In genomic region chr19:21569497-21569870, GRCh38 we compare ENCODE assay signal across 8 cellular contexts.
DNase-seq lines count a peak whose midpoint lies in the region; ATAC-seq, FAIRE-seq and TF ChIP-seq lines count a peak whose summit lies in the region.

No MANE protein-coding gene starts in this region.

- ATAC-seq in DND-41 (ENCODE audit: insufficient read depth, low read depth), result peak; percentile 68
- no peak for ATAC-seq in GM21529 (IDR thresholded peaks at IDR 0.05; ENCODE audit: unreplicated experiment)

- peaks cover 56% of the 10 kb centered on the region for H3K79me2 ChIP-seq in DND-41 (ENCODE audit: insufficient read depth, low read length)

- H3K36me3 ChIP-seq in DND-41 (ENCODE audit: insufficient read depth, low read length) (peaks cover 52% of the 10 kb centered on the region), WERI-Rb-1 (no peaks in the 10 kb centered on the region), esophagus muscularis mucosa (no peaks in the 10 kb centered on the region), skeletal muscle satellite cell (ENCODE audit: insufficient read depth, low read length) (no peaks in the 10 kb centered on the region)

- DNase-seq in DND-41 (peak; percentile 79), WERI-Rb-1 (peak; percentile 33), esophagus muscularis mucosa (ENCODE audit: extremely low spot score) (no peak), NCI-H1694 (lab: John Stamatoyannopoulos, UW) (no peak), AG08395 (ENCODE audit: low spot score) (no peak), D721Med (ENCODE audit: insufficient read length, low spot score) (no peak)

- H4K20me1 ChIP-seq in DND-41 (ENCODE audit: insufficient read depth, low read length), result no peaks in the 10 kb centered on the region

- H3K9me3 ChIP-seq in DND-41 (ENCODE audit: insufficient read depth, low read length, severe bottlenecking) (no peaks in the 10 kb centered on the region), WERI-Rb-1 (ENCODE audit: severe bottlenecking) (peaks cover 3% of the 10 kb centered on the region), esophagus muscularis mucosa (peaks cover 0 to 19% (median 0%) of the 10 kb centered on the region in 4 donors), skeletal muscle satellite cell (replicated peaks; ENCODE audit: low read length) (no peaks in the 10 kb centered on the region)

- peak overlapping the region; percentile 69 for H3K9ac ChIP-seq in DND-41 (ENCODE audit: low read depth, low read length)
- H3K9ac ChIP-seq in skeletal muscle satellite cell (ENCODE audit: low read depth, low read length), result peak overlapping the region; percentile 81

- H3K4me3 ChIP-seq in DND-41 (ENCODE audit: low read depth in 1 of 2, low read length in 2 of 2) (peak overlapping the region in 1 of 2 experiments; percentile 71; a peak in 3 of 4 replicates), WERI-Rb-1 (ENCODE audit: low read depth, low read length) (peak overlapping the region; percentile 22), esophagus muscularis mucosa (peak overlapping the region; percentile 27 to 62 (median 56)), skeletal muscle satellite cell (ENCODE audit: low read length) (peak overlapping the region; percentile 76)

- intact Hi-C loops in esophagus muscularis mucosa (cut with DNase I), result no loop called here

- no peak for TF ChIP-seq EP300 in esophagus muscularis mucosa (IDR thresholded peaks at IDR 0.05)

- TF ChIP-seq POLR2A in esophagus muscularis mucosa (IDR thresholded peaks at IDR 0.05; ENCODE audit: low read depth), result no peak

- H3K27ac ChIP-seq in DND-41 (ENCODE audit: low read length), result peak overlapping the region; percentile 89
- peak overlapping the region; percentile 75 for H3K27ac ChIP-seq in WERI-Rb-1
- peak overlapping the region in 2 of 4 donors; percentile 72 to 74 for H3K27ac ChIP-seq in esophagus muscularis mucosa (replicated peaks in 1 of 4)

- H3K4me2 ChIP-seq in DND-41 (ENCODE audit: insufficient read depth, low read length), result peak overlapping the region; percentile 64
- H3K4me2 ChIP-seq in skeletal muscle satellite cell (ENCODE audit: low read length), result peak overlapping the region; percentile 71

- 48% methylated on average over 16 of the region's 16 CpGs for WGBS in esophagus muscularis mucosa

- peak overlapping the region; percentile 19; the same call in 1 of the 2 replicates for H2AFZ ChIP-seq in DND-41 (ENCODE audit: low read depth, low read length)

- H3K4me1 ChIP-seq in DND-41 (ENCODE audit: insufficient read depth, low read length) (peaks cover 31% of the 10 kb centered on the region), esophagus muscularis mucosa (peaks cover 0 to 11% (median 3%) of the 10 kb centered on the region in 4 donors), skeletal muscle satellite cell (ENCODE audit: control insufficient read depth, insufficient read depth, low read length) (no peaks in the 10 kb centered on the region)

- FAIRE-seq in D721Med (lab: Jason Lieb, UNC), result no peak

- H3K27me3 ChIP-seq in DND-41 (ENCODE audit: insufficient read depth, low read length, poor library complexity) (no peaks in the 10 kb centered on the region), WERI-Rb-1 (ENCODE audit: insufficient read depth, low read depth, severe bottlenecking) (no peaks in the 10 kb centered on the region), esophagus muscularis mucosa (no peaks in the 10 kb centered on the region), skeletal muscle satellite cell (ENCODE audit: control insufficient read depth, insufficient read depth, low read length) (no peaks in the 10 kb centered on the region)

- no peak for TF ChIP-seq CTCF in DND-41 (IDR thresholded peaks at IDR 0.05; ENCODE audit: borderline replicate concordance, extremely low read depth, low read length, poor library complexity, severe bottlenecking)
- TF ChIP-seq CTCF in WERI-Rb-1 (IDR thresholded peaks at IDR 0.05; ENCODE audit: low read depth, low read length), result no peak
- TF ChIP-seq CTCF in esophagus muscularis mucosa (IDR thresholded peaks at IDR 0.05), result no peak
- TF ChIP-seq CTCF in D721Med (IDR thresholded peaks at IDR 0.05; ENCODE audit: insufficient read depth, missing control alignments), result no peak

Comparison
In these comparisons a context has a peak if more than half of its experiments do, and no peak if none do; other contexts are left out.
1. DNase-seq: peak in DND-41 (single experiment) and WERI-Rb-1 (single experiment); none in esophagus muscularis mucosa (single experiment), NCI-H1694 (single experiment), AG08395 (single experiment) and D721Med (single experiment).